ENCODE assay signal across 34 cellular contexts in the genomic region with DNA sequence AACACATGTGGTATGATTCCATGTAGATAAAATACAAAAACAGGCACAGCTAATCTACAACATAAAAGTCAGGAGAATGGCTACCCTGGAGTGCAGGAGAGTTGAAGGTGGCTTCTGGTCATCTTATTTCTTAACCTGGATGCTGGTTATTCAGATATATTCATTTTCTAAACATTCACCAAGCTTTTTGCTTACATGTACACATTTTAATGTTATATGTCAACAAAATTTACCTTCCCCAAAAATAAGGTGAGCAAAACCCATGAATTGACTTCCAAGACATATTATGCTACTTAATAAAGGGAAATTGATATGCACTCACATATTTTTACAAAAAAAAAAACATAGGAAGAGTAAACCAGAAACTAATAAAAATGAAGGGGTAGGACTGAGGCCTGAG.
"Had no signal": no experiment of that assay in that cellular context is flagged by ENCODE, and none has a peak within 500 bp of the region (broad histone marks: within the 10 kb centered on the region; RNA-seq: fewer than 3 reads in every experiment).

No MANE protein-coding gene starts in this region.

- H3K9me3 ChIP-seq: adrenal gland, body of pancreas, gastroesophageal sphincter, mucosa of descending colon, psoas muscle, stomach, thyroid gland, upper lobe of left lung, vagina had no signal

- ATAC-seq: activated CD4-positive, CD25-positive, alpha-beta regulatory T cell treated with anti-CD3 and anti-CD28 coated beads, Interleukin-2, amount 50 U/mL, for 24 hours; body of pancreas; gastroesophageal sphincter; left cardiac atrium; left ventricle myocardium superior; mucosa of descending colon; psoas muscle; stimulated activated naive B cell treated with anti-CD40 and anti-IgM and Interleukin-4, amounts not matched to agents 10 μg/mL and 1 μg/mL and 100 μg/mL, for 72 hours had no signal

- H2AFZ ChIP-seq: hepatocyte, parathyroid adenoma had no signal

- H3K4me3 ChIP-seq: adrenal gland, body of pancreas, coronary artery, dorsolateral prefrontal cortex, gastroesophageal sphincter, hepatocyte, mucosa of descending colon, psoas muscle, smooth muscle cell, stomach, thyroid gland, upper lobe of left lung, vagina had no signal

- H3K4me2 ChIP-seq: hepatocyte, smooth muscle cell had no signal

- H3K27me3 ChIP-seq: adrenal gland, body of pancreas, dorsolateral prefrontal cortex, gastroesophageal sphincter, hepatocyte, stomach, thyroid gland, upper lobe of left lung, vagina had no signal

- H3K9ac ChIP-seq: parathyroid adenoma had no signal

- H3K36me3 Mint-ChIP-seq: activated naive CD8-positive, alpha-beta T cell treated with anti-CD3 and anti-CD28 coated beads for 36 hours had no signal

- H3K4me3 Mint-ChIP-seq: activated naive CD4-positive, alpha-beta T cell treated with anti-CD3 and anti-CD28 coated beads for 36 hours; activated naive CD8-positive, alpha-beta T cell treated with anti-CD3 and anti-CD28 coated beads for 36 hours; activated T-helper 1 cell treated with anti-CD3 and anti-CD28 coated beads, Interleukin-12 subunit alpha, Interleukin-12 subunit beta, Interleukin-2, Interleukin-4 antibody, amounts not matched to agents 30 ng/mL and 10 ng/mL and 1 ng/mL, durations not matched to agents 14 hours and 24 hours and 36 hours; nephron; stimulated activated naive B cell treated with anti-CD40 and anti-IgM and Interleukin-4, amounts not matched to agents 10 μg/mL and 1 μg/mL and 100 μg/mL, for 72 hours had no signal

- H3K27ac Mint-ChIP-seq: activated naive CD4-positive, alpha-beta T cell treated with anti-CD3 and anti-CD28 coated beads for 36 hours; activated naive CD8-positive, alpha-beta T cell treated with anti-CD3 and anti-CD28 coated beads for 36 hours; activated T-helper 1 cell treated with anti-CD3 and anti-CD28 coated beads, Interleukin-12 subunit alpha, Interleukin-12 subunit beta, Interleukin-2, Interleukin-4 antibody, amounts not matched to agents 30 ng/mL and 10 ng/mL and 1 ng/mL, durations not matched to agents 14 hours and 24 hours and 36 hours; stimulated activated naive B cell treated with anti-CD40 and anti-IgM and Interleukin-4, amounts not matched to agents 10 μg/mL and 1 μg/mL and 100 μg/mL, for 72 hours had no signal

- H3K9me3 Mint-ChIP-seq: activated naive CD4-positive, alpha-beta T cell treated with anti-CD3 and anti-CD28 coated beads for 36 hours; activated naive CD8-positive, alpha-beta T cell treated with anti-CD3 and anti-CD28 coated beads for 36 hours; activated T-helper 1 cell treated with anti-CD3 and anti-CD28 coated beads, Interleukin-12 subunit alpha, Interleukin-12 subunit beta, Interleukin-2, Interleukin-4 antibody, amounts not matched to agents 30 ng/mL and 10 ng/mL and 1 ng/mL, durations not matched to agents 14 hours and 24 hours and 36 hours; nephron; stimulated activated naive B cell treated with anti-CD40 and anti-IgM and Interleukin-4, amounts not matched to agents 10 μg/mL and 1 μg/mL and 100 μg/mL, for 72 hours had no signal

- H3K27me3 Mint-ChIP-seq: activated naive CD8-positive, alpha-beta T cell treated with anti-CD3 and anti-CD28 coated beads for 36 hours; stimulated activated naive B cell treated with anti-CD40 and anti-IgM and Interleukin-4, amounts not matched to agents 10 μg/mL and 1 μg/mL and 100 μg/mL, for 72 hours had no signal

- H3K27ac ChIP-seq: adrenal gland, body of pancreas, coronary artery, gastroesophageal sphincter, hepatocyte, parathyroid adenoma, psoas muscle, stomach, thyroid gland, vagina, VCaP had no signal

- DNase-seq: activated CD4-positive, alpha-beta T cell treated with anti-CD3 and anti-CD28 coated beads for 48 hours; activated CD4-positive, alpha-beta T cell treated with anti-CD3 and anti-CD28 coated beads, Interleukin-2, amount 50 U/mL, for 48 hours; activated CD8-positive, alpha-beta memory T cell treated with anti-CD3 and anti-CD28 coated beads for 24 hours; activated effector memory CD4-positive, alpha-beta T cell treated with anti-CD3 and anti-CD28 coated beads, Interleukin-2, amount 50 U/mL, for 16 hours; activated naive CD4-positive, alpha-beta T cell treated with anti-CD3 and anti-CD28 coated beads for 36 hours; activated naive CD8-positive, alpha-beta T cell treated with anti-CD3 and anti-CD28 coated beads for 36 hours; activated T-cell treated with anti-CD3 and anti-CD28 coated beads, Interleukin-2, amount 50 U/mL, for 1 hour; adrenal gland; aorta; body of pancreas; cerebellar nuclear complex; dorsolateral prefrontal cortex; effector memory CD4-positive, alpha-beta T cell; left cardiac atrium; left ventricle myocardium superior; mucosa of descending colon; nucleus accumbens; psoas muscle; stimulated activated CD4-positive, alpha-beta T cell treated with anti-CD3 and anti-CD28 coated beads, Interleukin-2, amount 100 ng/mL, for 24 hours; stimulated activated naive B cell treated with anti-CD40 and anti-IgM and Interleukin-4, amounts not matched to agents 10 μg/mL and 1 μg/mL and 100 μg/mL, for 72 hours; stomach; T-helper 9 cell; thyroid gland; upper lobe of left lung had no signal

- H3K36me3 ChIP-seq: adrenal gland, gastroesophageal sphincter, stomach, thyroid gland, upper lobe of left lung, vagina had no signal
